1 cellular context compared by ENCODE assay signal in the genomic region with DNA sequence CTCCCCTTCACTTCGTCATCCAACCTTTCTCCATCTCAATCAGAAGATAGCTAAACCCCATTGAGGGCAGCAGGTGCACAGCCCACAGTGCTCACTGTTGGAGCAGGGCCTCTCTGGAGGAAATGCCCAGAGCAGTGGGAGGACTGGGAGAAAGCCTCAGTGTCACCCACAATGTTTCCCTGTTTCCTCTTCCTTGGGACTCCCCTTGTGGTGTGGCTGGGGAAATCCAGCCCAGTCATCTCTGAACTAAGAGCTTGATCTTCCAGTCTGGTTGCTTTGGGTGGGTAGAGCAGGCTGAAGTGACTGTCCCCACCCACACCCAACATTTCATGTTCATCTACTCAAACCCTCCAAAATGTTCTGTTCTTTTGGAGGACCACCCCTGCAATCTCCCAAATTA.
A peak's percentile ranks its signal among the peaks of the same experiment; 100 is the strongest.
TF ChIP-seq lines count a peak whose summit lies in the region.

No MANE protein-coding gene starts in this region.

TF ChIP-seq in GM12878, 131 proteins besides CTCF, POLR2A, EP300 and RAD21 (continued from another document and continues in another):
- TF ChIP-seq, protein P1, sequence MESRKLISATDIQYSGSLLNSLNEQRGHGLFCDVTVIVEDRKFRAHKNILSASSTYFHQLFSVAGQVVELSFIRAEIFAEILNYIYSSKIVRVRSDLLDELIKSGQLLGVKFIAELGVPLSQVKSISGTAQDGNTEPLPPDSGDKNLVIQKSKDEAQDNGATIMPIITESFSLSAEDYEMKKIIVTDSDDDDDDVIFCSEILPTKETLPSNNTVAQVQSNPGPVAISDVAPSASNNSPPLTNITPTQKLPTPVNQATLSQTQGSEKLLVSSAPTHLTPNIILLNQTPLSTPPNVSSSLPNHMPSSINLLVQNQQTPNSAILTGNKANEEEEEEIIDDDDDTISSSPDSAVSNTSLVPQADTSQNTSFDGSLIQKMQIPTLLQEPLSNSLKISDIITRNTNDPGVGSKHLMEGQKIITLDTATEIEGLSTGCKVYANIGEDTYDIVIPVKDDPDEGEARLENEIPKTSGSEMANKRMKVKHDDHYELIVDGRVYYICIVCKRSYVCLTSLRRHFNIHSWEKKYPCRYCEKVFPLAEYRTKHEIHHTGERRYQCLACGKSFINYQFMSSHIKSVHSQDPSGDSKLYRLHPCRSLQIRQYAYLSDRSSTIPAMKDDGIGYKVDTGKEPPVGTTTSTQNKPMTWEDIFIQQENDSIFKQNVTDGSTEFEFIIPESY (IDR thresholded peaks at IDR 0.05), result no peak
- TF ChIP-seq MAX (IDR thresholded peaks at IDR 0.05; ENCODE audit: low read depth, low read length) (no peak), CBFB (IDR thresholded peaks at IDR 0.05; ENCODE audit: low read depth) (peak; percentile 97), HDGF (IDR thresholded peaks at IDR 0.05) (0 out of 2 replicates have a peak, but pooled peaks have one; percentile 50), NFYA (IDR thresholded peaks at IDR 0.05; ENCODE audit: borderline replicate concordance, low read depth, low read length) (no peak), BCL11A (IDR thresholded peaks at IDR 0.05; ENCODE audit: low read depth, low read length) (peak; percentile 98), ATF2 (IDR thresholded peaks at IDR 0.05; ENCODE audit: low read length) (peak; percentile 97), SMAD5 (IDR thresholded peaks at IDR 0.05; ENCODE audit: low read depth) (no peak), SMARCA5 (IDR thresholded peaks at IDR 0.05) (no peak), RELA (IDR thresholded peaks at IDR 0.05; ENCODE audit: borderline replicate concordance, partially characterized antibody) (peak; percentile 100), PAX5 (IDR thresholded peaks at IDR 0.05; ENCODE audit: borderline replicate concordance, low read depth, low read length) (peak; percentile 95), IKZF1 (conservative IDR thresholded peaks at IDR 0.05) (peak; percentile 100), ZNF217 (IDR thresholded peaks at IDR 0.05) (peak; percentile 84), FOXM1 (IDR thresholded peaks at IDR 0.05; ENCODE audit: low read depth, low read length) (peak; percentile 97), E2F8 (IDR thresholded peaks at IDR 0.05; ENCODE audit: low read depth, partially characterized antibody) (no peak), MYB (IDR thresholded peaks at IDR 0.05; ENCODE audit: borderline replicate concordance, low read depth, low read length) (no peak), STAT3 (IDR thresholded peaks at IDR 0.05; ENCODE audit: low read depth, low read length) (0 out of 2 replicates have a peak, but pooled peaks have one; percentile 80), MTA3 (IDR thresholded peaks at IDR 0.05; ENCODE audit: borderline replicate concordance, low read length) (peak; percentile 94; the same call in 1 of the 2 replicates), ETV6 (conservative IDR thresholded peaks at IDR 0.05 in 1 of 2, IDR thresholded peaks at IDR 0.05 in 1 of 2; ENCODE audit: borderline replicate concordance in 1 of 2, low read depth in 1 of 2) (peak in 1 of 2 experiments; percentile 99; a peak in 2 of 4 replicates), LARP7 (IDR thresholded peaks at IDR 0.05) (no peak), POU2F2 (IDR thresholded peaks at IDR 0.05; ENCODE audit: borderline replicate concordance, low read depth, low read length) (peak; percentile 84; the same call in 1 of the 3 replicates), ZBED1 (IDR thresholded peaks at IDR 0.05; ENCODE audit: borderline replicate concordance) (peak; percentile 91; the same call in 1 of the 2 replicates), ZNF207 (IDR thresholded peaks at IDR 0.05; ENCODE audit: borderline replicate concordance) (peak; percentile 74; the same call in 1 of the 2 replicates), SIX5 (IDR thresholded peaks at IDR 0.05; ENCODE audit: low read depth, low read length, severe bottlenecking) (no peak), CREB1 (IDR thresholded peaks at IDR 0.05; ENCODE audit: low read depth) (peak; percentile 62), ASH2L (IDR thresholded peaks at IDR 0.05; ENCODE audit: borderline replicate concordance, low read depth) (no peak), TARDBP (IDR thresholded peaks at IDR 0.05; ENCODE audit: borderline replicate concordance) (peak; percentile 15; the same call in 1 of the 2 replicates), ATF7 (IDR thresholded peaks at IDR 0.05; ENCODE audit: low read depth) (peak; percentile 69), CHD1 (IDR thresholded peaks at IDR 0.05; ENCODE audit: low read depth, low read length) (no peak), CREM (IDR thresholded peaks at IDR 0.05; ENCODE audit: low read depth) (peak; percentile 94), POLR2AphosphoS5 (IDR thresholded peaks at IDR 0.05; ENCODE audit: low read length) (no peak), SPI1 (IDR thresholded peaks at IDR 0.05; ENCODE audit: borderline replicate concordance, insufficient read depth, low read depth, low read length) (peak; percentile 62), MXI1 (IDR thresholded peaks at IDR 0.05; ENCODE audit: low read depth, low read length) (no peak), HSF1 (IDR thresholded peaks at IDR 0.05; ENCODE audit: low read depth, low read length) (no peak), SUZ12 (IDR thresholded peaks at IDR 0.05; ENCODE audit: unreplicated experiment) (no peak), CBX3 (IDR thresholded peaks at IDR 0.05; ENCODE audit: borderline replicate concordance, low read depth) (no peak), MEF2B (IDR thresholded peaks at IDR 0.05; ENCODE audit: partially characterized antibody, poor library complexity, severe bottlenecking) (no peak)
- TF ChIP-seq, protein P2, sequence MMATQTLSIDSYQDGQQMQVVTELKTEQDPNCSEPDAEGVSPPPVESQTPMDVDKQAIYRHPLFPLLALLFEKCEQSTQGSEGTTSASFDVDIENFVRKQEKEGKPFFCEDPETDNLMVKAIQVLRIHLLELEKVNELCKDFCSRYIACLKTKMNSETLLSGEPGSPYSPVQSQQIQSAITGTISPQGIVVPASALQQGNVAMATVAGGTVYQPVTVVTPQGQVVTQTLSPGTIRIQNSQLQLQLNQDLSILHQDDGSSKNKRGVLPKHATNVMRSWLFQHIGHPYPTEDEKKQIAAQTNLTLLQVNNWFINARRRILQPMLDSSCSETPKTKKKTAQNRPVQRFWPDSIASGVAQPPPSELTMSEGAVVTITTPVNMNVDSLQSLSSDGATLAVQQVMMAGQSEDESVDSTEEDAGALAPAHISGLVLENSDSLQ (IDR thresholded peaks at IDR 0.05), result no peak
- TF ChIP-seq, protein P3, sequence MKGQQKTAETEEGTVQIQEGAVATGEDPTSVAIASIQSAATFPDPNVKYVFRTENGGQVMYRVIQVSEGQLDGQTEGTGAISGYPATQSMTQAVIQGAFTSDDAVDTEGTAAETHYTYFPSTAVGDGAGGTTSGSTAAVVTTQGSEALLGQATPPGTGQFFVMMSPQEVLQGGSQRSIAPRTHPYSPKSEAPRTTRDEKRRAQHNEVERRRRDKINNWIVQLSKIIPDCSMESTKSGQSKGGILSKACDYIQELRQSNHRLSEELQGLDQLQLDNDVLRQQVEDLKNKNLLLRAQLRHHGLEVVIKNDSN (IDR thresholded peaks at IDR 0.05; ENCODE audit: borderline replicate concordance, extremely low read length, insufficient read depth, low read depth, low read length), result no peak
- TF ChIP-seq, protein P4, sequence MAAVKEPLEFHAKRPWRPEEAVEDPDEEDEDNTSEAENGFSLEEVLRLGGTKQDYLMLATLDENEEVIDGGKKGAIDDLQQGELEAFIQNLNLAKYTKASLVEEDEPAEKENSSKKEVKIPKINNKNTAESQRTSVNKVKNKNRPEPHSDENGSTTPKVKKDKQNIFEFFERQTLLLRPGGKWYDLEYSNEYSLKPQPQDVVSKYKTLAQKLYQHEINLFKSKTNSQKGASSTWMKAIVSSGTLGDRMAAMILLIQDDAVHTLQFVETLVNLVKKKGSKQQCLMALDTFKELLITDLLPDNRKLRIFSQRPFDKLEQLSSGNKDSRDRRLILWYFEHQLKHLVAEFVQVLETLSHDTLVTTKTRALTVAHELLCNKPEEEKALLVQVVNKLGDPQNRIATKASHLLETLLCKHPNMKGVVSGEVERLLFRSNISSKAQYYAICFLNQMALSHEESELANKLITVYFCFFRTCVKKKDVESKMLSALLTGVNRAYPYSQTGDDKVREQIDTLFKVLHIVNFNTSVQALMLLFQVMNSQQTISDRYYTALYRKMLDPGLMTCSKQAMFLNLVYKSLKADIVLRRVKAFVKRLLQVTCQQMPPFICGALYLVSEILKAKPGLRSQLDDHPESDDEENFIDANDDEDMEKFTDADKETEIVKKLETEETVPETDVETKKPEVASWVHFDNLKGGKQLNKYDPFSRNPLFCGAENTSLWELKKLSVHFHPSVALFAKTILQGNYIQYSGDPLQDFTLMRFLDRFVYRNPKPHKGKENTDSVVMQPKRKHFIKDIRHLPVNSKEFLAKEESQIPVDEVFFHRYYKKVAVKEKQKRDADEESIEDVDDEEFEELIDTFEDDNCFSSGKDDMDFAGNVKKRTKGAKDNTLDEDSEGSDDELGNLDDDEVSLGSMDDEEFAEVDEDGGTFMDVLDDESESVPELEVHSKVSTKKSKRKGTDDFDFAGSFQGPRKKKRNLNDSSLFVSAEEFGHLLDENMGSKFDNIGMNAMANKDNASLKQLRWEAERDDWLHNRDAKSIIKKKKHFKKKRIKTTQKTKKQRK (IDR thresholded peaks at IDR 0.05; ENCODE audit: low read depth, low read length), result no peak
- TF ChIP-seq, protein P5, sequence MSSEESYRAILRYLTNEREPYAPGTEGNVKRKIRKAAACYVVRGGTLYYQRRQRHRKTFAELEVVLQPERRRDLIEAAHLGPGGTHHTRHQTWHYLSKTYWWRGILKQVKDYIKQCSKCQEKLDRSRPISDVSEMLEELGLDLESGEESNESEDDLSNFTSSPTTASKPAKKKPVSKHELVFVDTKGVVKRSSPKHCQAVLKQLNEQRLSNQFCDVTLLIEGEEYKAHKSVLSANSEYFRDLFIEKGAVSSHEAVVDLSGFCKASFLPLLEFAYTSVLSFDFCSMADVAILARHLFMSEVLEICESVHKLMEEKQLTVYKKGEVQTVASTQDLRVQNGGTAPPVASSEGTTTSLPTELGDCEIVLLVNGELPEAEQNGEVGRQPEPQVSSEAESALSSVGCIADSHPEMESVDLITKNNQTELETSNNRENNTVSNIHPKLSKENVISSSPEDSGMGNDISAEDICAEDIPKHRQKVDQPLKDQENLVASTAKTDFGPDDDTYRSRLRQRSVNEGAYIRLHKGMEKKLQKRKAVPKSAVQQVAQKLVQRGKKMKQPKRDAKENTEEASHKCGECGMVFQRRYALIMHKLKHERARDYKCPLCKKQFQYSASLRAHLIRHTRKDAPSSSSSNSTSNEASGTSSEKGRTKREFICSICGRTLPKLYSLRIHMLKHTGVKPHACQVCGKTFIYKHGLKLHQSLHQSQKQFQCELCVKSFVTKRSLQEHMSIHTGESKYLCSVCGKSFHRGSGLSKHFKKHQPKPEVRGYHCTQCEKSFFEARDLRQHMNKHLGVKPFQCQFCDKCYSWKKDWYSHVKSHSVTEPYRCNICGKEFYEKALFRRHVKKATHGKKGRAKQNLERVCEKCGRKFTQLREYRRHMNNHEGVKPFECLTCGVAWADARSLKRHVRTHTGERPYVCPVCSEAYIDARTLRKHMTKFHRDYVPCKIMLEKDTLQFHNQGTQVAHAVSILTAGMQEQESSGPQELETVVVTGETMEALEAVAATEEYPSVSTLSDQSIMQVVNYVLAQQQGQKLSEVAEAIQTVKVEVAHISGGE (CRISPR knock-in tag; IDR thresholded peaks at IDR 0.05), result no peak
